In genomic region chr13:76886005-76886291, GRCh38 we compare ENCODE assay signal across 8 cellular contexts. TPM values are rescaled to one million over a fixed set of nuclear protein-coding genes. Genes with fewer than 3 reads are reported as not detected.
DNase-seq lines count a peak whose midpoint lies in the region; ATAC-seq, FAIRE-seq and TF ChIP-seq lines count a peak whose summit lies in the region.

No MANE protein-coding gene starts in this region.

- H2AFZ ChIP-seq in ACC112 (ENCODE audit: low read length, unreplicated experiment): peak overlapping the region; percentile 37

- peaks cover 39% of the 10 kb centered on the region for H3K4me1 Mint-ChIP-seq in activated naive CD8-positive, alpha-beta T cell (ENCODE audit: low read depth)

- peaks cover 29% of the 10 kb centered on the region for H3K79me2 ChIP-seq in ACC112 (ENCODE audit: control insufficient read depth, insufficient read depth, low read length, unreplicated experiment)

- no peaks in the 10 kb centered on the region for H3K9me3 Mint-ChIP-seq in activated naive CD8-positive, alpha-beta T cell (ENCODE audit: low read depth)

- H3K4me3 ChIP-seq in ACC112 (ENCODE audit: low read depth, low read length) (peak overlapping the region; percentile 85), HAP-1 (peak overlapping the region; percentile 43), thymus (ENCODE audit: low read length) (peak overlapping the region; percentile 72)

- H3K36me3 ChIP-seq in ACC112 (ENCODE audit: insufficient read depth, low read length): no peaks in the 10 kb centered on the region
- H3K36me3 ChIP-seq in HAP-1 (replicated peaks): no peaks in the 10 kb centered on the region
- H3K36me3 ChIP-seq in thymus (ENCODE audit: control insufficient read depth, insufficient read depth): no peaks in the 10 kb centered on the region

- peak overlapping the region; percentile 77 for H3K4me3 Mint-ChIP-seq in activated naive CD8-positive, alpha-beta T cell

- peak overlapping the region; percentile 31; the same call in 1 of the 2 replicates for H3K27ac ChIP-seq in ACC112 (ENCODE audit: low read depth, low read length)
- H3K27ac ChIP-seq in thymus (ENCODE audit: low read depth): peak overlapping the region; percentile 86

- H3K27me3 Mint-ChIP-seq in activated naive CD8-positive, alpha-beta T cell: no peaks in the 10 kb centered on the region

- H3K9me3 ChIP-seq in HAP-1 (no peaks in the 10 kb centered on the region), thymus (ENCODE audit: control insufficient read depth) (no peaks in the 10 kb centered on the region)

- H3K27ac Mint-ChIP-seq in activated naive CD8-positive, alpha-beta T cell: peak overlapping the region; percentile 16

- no peak for ATAC-seq in left lobe of liver

- H3K4me1 ChIP-seq in ACC112 (ENCODE audit: control insufficient read depth, insufficient read depth, low read length, unreplicated experiment) (peaks cover 24% of the 10 kb centered on the region), HAP-1 (no peaks in the 10 kb centered on the region), thymus (ENCODE audit: control insufficient read depth, insufficient read depth, low read length) (peaks cover 8% of the 10 kb centered on the region)

- WGBS in thymus: under 1% methylated on average over 37 of the region's 37 CpGs

- DNase-seq in HAP-1 (ENCODE audit: low spot score in 2 of 2): no peak
- peak; percentile 45 for DNase-seq in left lobe of liver (ENCODE audit: low spot score)
- no peak for DNase-seq in D721Med (ENCODE audit: insufficient read length, low spot score)
- DNase-seq in medulla oblongata (ENCODE audit: extremely low spot score): no peak
- DNase-seq in NCI-H774 (lab: John Stamatoyannopoulos, UW): no peak

- in situ Hi-C loops in HAP-1 (cut with MboI; ENCODE audit: low sequenced_read_pairs): no loop called here

- no peak for FAIRE-seq in D721Med (lab: Jason Lieb, UNC)

- H3K36me3 Mint-ChIP-seq in activated naive CD8-positive, alpha-beta T cell: peaks cover 5% of the 10 kb centered on the region

- H3K27me3 ChIP-seq in ACC112 (ENCODE audit: insufficient read depth, low read length): no peaks in the 10 kb centered on the region
- H3K27me3 ChIP-seq in HAP-1 (ENCODE audit: low read depth): peaks cover 26% of the 10 kb centered on the region
- no peaks in the 10 kb centered on the region for H3K27me3 ChIP-seq in thymus (ENCODE audit: control insufficient read depth, insufficient read depth)

- TF ChIP-seq CTCF in D721Med (IDR thresholded peaks at IDR 0.05; ENCODE audit: insufficient read depth, missing control alignments): no peak

RNA-seq across cellular contexts. Expression of gene KCTD12, which starts 0.3 kb away (rescaled TPM):
- 3.7 TPM for total RNA-seq in left lobe of liver
- polyA plus RNA-seq in thymus: 35.4 TPM
